Comparison of ENCODE assay signal across 24 cellular contexts in genomic region chr7:134902058-134902457, GRCh38.
DNase-seq lines count a peak whose midpoint lies in the region; ATAC-seq and TF ChIP-seq lines count a peak whose summit lies in the region.
"Had no signal": no experiment of that assay in that cellular context is flagged by ENCODE, and none has a peak within 500 bp of the region (broad histone marks: within the 10 kb centered on the region; RNA-seq: fewer than 3 reads in every experiment).

No MANE protein-coding gene starts in this region.

- no peaks in the 10 kb centered on the region for H3K9me2 ChIP-seq in OCI-LY7 (ENCODE audit: insufficient read depth, low read length)

- H3K36me3 ChIP-seq in left ventricle myocardium inferior (no peaks in the 10 kb centered on the region), gastrocnemius medialis (no peaks in the 10 kb centered on the region), OCI-LY7 (ENCODE audit: insufficient read depth, low read length) (no peaks in the 10 kb centered on the region)
- H3K36me3 ChIP-seq: adrenal gland had no signal

- POLR2A ChIA-PET in T-cell (lab: Charles Lee) (no interaction called here), OCI-LY7 (lab: Charles Lee) (no interaction called here)

- H3K4me1 ChIP-seq in left ventricle myocardium inferior (peaks cover 96% of the 10 kb centered on the region), gastrocnemius medialis (peaks cover 4 to 11% of the 10 kb centered on the region in 2 donors), OCI-LY7 (ENCODE audit: insufficient read depth, low read length, poor library complexity, severe bottlenecking) (no peaks in the 10 kb centered on the region)

- H3K27me3 Mint-ChIP-seq in nephron progenitor cell (ENCODE audit: low read depth, poor library complexity), result no peaks in the 10 kb centered on the region
- no peaks in the 10 kb centered on the region for H3K27me3 Mint-ChIP-seq in T-cell
- H3K27me3 Mint-ChIP-seq: activated T-cell treated with anti-CD3 and anti-CD28 coated beads, Interleukin-2, amount 50 U/mL, for 24 hours; naive thymus-derived CD4-positive, alpha-beta T cell had no signal

- peak overlapping the region; percentile 47 for H3K27ac Mint-ChIP-seq in nephron progenitor cell
- H3K27ac Mint-ChIP-seq in T-cell, result no peak overlapping the region
- H3K27ac Mint-ChIP-seq: activated T-cell treated with anti-CD3 and anti-CD28 coated beads, Interleukin-2, amount 50 U/mL, for 24 hours; B cell had no signal

- H3K4me3 Mint-ChIP-seq in nephron progenitor cell (no peak overlapping the region), T-cell (no peak overlapping the region)
- H3K4me3 Mint-ChIP-seq: activated T-cell treated with anti-CD3 and anti-CD28 coated beads, Interleukin-2, amount 50 U/mL, for 24 hours; B cell; naive thymus-derived CD4-positive, alpha-beta T cell had no signal

- H3K9me3 ChIP-seq in left ventricle myocardium inferior (replicated peaks) (no peaks in the 10 kb centered on the region), gastrocnemius medialis (no peaks in the 10 kb centered on the region), OCI-LY7 (ENCODE audit: low read length) (no peaks in the 10 kb centered on the region)
- H3K9me3 ChIP-seq: adrenal gland, suprapubic skin had no signal

- TF ChIP-seq CTCF in left ventricle myocardium inferior (IDR thresholded peaks at IDR 0.05; ENCODE audit: borderline replicate concordance) (no peak), nephron progenitor cell (IDR thresholded peaks at IDR 0.05) (no peak), gastrocnemius medialis (IDR thresholded peaks at IDR 0.05 in 4 of 5, conservative IDR thresholded peaks at IDR 0.05 in 1 of 5) (no peak), OCI-LY7 (conservative IDR thresholded peaks at IDR 0.05; ENCODE audit: low read length) (no peak)

- H3K4me2 ChIP-seq in OCI-LY7 (ENCODE audit: low read length), result no peak overlapping the region

- TF ChIP-seq POLR2A in gastrocnemius medialis (IDR thresholded peaks at IDR 0.05), result no peak

- no peak for DNase-seq in left ventricle myocardium inferior
- no peak for DNase-seq in Right ventricle myocardium superior
- DNase-seq in epithelial cell of prostate (ENCODE audit: low read depth, low spot score), result no peak
- no peak for DNase-seq in nephron progenitor cell
- DNase-seq in T-cell, result no peak
- DNase-seq in gastrocnemius medialis, result no peak
- no peak for DNase-seq in OCI-LY7 (ENCODE audit: low spot score)
- DNase-seq: 8988T; activated CD4-positive, CD25-positive, alpha-beta regulatory T cell treated with anti-CD3 and anti-CD28 coated beads, Interleukin-2, amount 50 U/mL, for 72 hours; activated T-cell treated with anti-CD3 and anti-CD28 coated beads, Interleukin-2, amount 50 U/mL, for 24 hours; adrenal gland; dorsolateral prefrontal cortex; foreskin melanocyte; Karpas-422; kidney; mesendoderm; naive thymus-derived CD4-positive, alpha-beta T cell; NCI-H187 treated with DMSO at 0.1 percent for 48 hours; NCI-H446; SHP77; SW 1271 had no signal

- H3K4me1 Mint-ChIP-seq in nephron progenitor cell (peaks cover 22% of the 10 kb centered on the region), T-cell (no peaks in the 10 kb centered on the region)

- CTCF ChIA-PET in T-cell (lab: Charles Lee) (no interaction called here), OCI-LY7 (lab: Charles Lee; ENCODE audit: unreplicated experiment) (no interaction called here)

- H3K27ac ChIP-seq in left ventricle myocardium inferior (replicated peaks) (peak overlapping the region; percentile 41), epithelial cell of prostate (peak overlapping the region; percentile 18), gastrocnemius medialis (peak overlapping the region in 1 of 4 donors; percentile 20), OCI-LY7 (ENCODE audit: low read depth, low read length, poor library complexity, severe bottlenecking) (no peak overlapping the region)
- H3K27ac ChIP-seq: suprapubic skin had no signal

- H3K4me3 ChIP-seq in left ventricle myocardium inferior (no peak overlapping the region), gastrocnemius medialis (no peak overlapping the region), OCI-LY7 (ENCODE audit: low read depth, low read length, poor library complexity, severe bottlenecking) (no peak overlapping the region)
- H3K4me3 ChIP-seq: adrenal gland, dorsolateral prefrontal cortex, suprapubic skin had no signal

- H3K79me2 ChIP-seq in OCI-LY7 (ENCODE audit: insufficient read depth, low read depth, low read length), result no peaks in the 10 kb centered on the region

- H4K20me1 ChIP-seq in OCI-LY7 (ENCODE audit: insufficient read depth, low read length), result no peaks in the 10 kb centered on the region

- ATAC-seq in Right ventricle myocardium superior (ENCODE audit: poor library complexity) (no peak), T-cell (replicated peaks in 1 of 4) (no peak), GM19452 (IDR thresholded peaks at IDR 0.05; ENCODE audit: unreplicated experiment) (no peak), gastrocnemius medialis (no peak)
- ATAC-seq: naive thymus-derived CD4-positive, alpha-beta T cell had no signal

- peaks cover 3% of the 10 kb centered on the region for H3K9me3 Mint-ChIP-seq in nephron progenitor cell
- H3K9me3 Mint-ChIP-seq in T-cell, result peaks cover 0 to 3% (median 0%) of the 10 kb centered on the region in 3 donors
- H3K9me3 Mint-ChIP-seq: activated T-cell treated with anti-CD3 and anti-CD28 coated beads, Interleukin-2, amount 50 U/mL, for 24 hours had no signal

- H2AFZ ChIP-seq in OCI-LY7 (ENCODE audit: low read length), result no peak overlapping the region

- intact Hi-C loops in left ventricle myocardium inferior (cut with micrococcal nuclease) (no loop called here), Right ventricle myocardium superior (cut with DNase I) (no loop called here), gastrocnemius medialis (cut with DNase I; ENCODE audit: low total_unique reads) (loop anchor here (5.0 kb wide), 1 partner anchor 35 kb away; no protein-coding TSS in a partner anchor), OCI-LY7 (cut with micrococcal nuclease; ENCODE audit: unreplicated experiment) (no loop called here)

- H3K27me3 ChIP-seq in left ventricle myocardium inferior (ENCODE audit: low read depth), result no peaks in the 10 kb centered on the region
- no peaks in the 10 kb centered on the region for H3K27me3 ChIP-seq in gastrocnemius medialis
- H3K27me3 ChIP-seq: adrenal gland, dorsolateral prefrontal cortex, suprapubic skin had no signal

- H3K36me3 Mint-ChIP-seq in nephron progenitor cell (ENCODE audit: low read depth) (peaks cover 49% of the 10 kb centered on the region), T-cell (no peaks in the 10 kb centered on the region)

- BruUV-seq in OCI-LY7 (replicated peaks; lab: Mats Ljungman, UMichigan), result no TSS peak

- in situ Hi-C loops in gastrocnemius medialis (cut with MboI; ENCODE audit: low sequenced_read_pairs in 4 of 4), result no loop called here
